Comparison of ENCODE assay signal across 16 cellular contexts in the genomic region with DNA sequence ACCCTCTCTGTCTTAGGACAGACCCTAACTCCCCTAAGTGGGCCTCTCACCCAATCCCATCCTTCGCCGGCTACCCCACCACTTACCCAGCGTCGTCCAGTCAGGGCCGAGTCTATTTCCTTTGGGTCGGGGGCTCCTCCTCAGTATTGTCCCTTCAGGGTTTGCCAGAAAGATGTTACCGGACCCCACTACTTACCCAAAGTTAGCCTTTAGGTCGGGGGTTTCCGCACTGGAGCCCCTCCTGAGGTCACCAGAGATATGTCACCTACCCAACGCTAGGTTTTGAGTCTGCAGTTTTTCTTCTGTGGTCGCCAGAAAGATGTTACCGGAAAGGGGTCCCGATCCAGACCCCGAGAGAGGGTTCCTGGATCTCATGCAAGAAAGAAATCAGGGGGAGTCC. TPM values are rescaled to one million over a fixed set of nuclear protein-coding genes. Genes with fewer than 3 reads are reported as not detected.
DNase-seq lines count a peak whose midpoint lies in the region; ATAC-seq and TF ChIP-seq lines count a peak whose summit lies in the region.
"Had no signal": no experiment of that assay in that cellular context is flagged by ENCODE, and none has a peak within 500 bp of the region (broad histone marks: within the 10 kb centered on the region; RNA-seq: fewer than 3 reads in every experiment).

No MANE protein-coding gene starts in this region.

- intact Hi-C loops in natural killer cell (cut with micrococcal nuclease), result loop anchor here (2.0 kb wide), 1 partner anchor 35 kb away; no protein-coding TSS in a partner anchor

- 0 out of 2 replicates have a peak, but pooled peaks cover 3% of the 10 kb centered on the region for H3K27me3 ChIP-seq in SJCRH30
- H3K27me3 ChIP-seq in thymus (ENCODE audit: control insufficient read depth, insufficient read depth), result no peaks in the 10 kb centered on the region
- H3K27me3 ChIP-seq in smooth muscle cell (ENCODE audit: low read depth), result no peaks in the 10 kb centered on the region

- no peak overlapping the region for H2AFZ ChIP-seq in smooth muscle cell (ENCODE audit: low read depth)

- H3K27ac Mint-ChIP-seq in activated CD8-positive, alpha-beta memory T cell treated with anti-CD3 and anti-CD28 coated beads, Interleukin-2, amount 10 ng/mL, durations not matched to agents 7 days and 5 days, result no peak overlapping the region
- H3K27ac Mint-ChIP-seq in natural killer cell, result peak overlapping the region; percentile 92 to 95

- no peaks in the 10 kb centered on the region for H3K79me2 ChIP-seq in smooth muscle cell (ENCODE audit: low read depth)

- H3K4me2 ChIP-seq in smooth muscle cell, result no peak overlapping the region

- no peak overlapping the region for H3K9ac ChIP-seq in smooth muscle cell (ENCODE audit: low read depth)

- H3K4me1 ChIP-seq in SJCRH30, result peaks cover 19% of the 10 kb centered on the region
- peaks cover 13% of the 10 kb centered on the region for H3K4me1 ChIP-seq in thymus (ENCODE audit: control insufficient read depth, insufficient read depth, low read length)
- H3K4me1 ChIP-seq in smooth muscle cell (ENCODE audit: low read depth), result peaks cover 31% of the 10 kb centered on the region

- TF ChIP-seq CTCF in natural killer cell (IDR thresholded peaks at IDR 0.05) (no peak), smooth muscle cell (IDR thresholded peaks at IDR 0.05; ENCODE audit: borderline replicate concordance, insufficient read depth, poor library complexity, severe bottlenecking) (no peak)

- H3K4me1 Mint-ChIP-seq in activated CD8-positive, alpha-beta memory T cell treated with anti-CD3 and anti-CD28 coated beads, Interleukin-2, amount 10 ng/mL, durations not matched to agents 7 days and 5 days, result peaks cover 32% of the 10 kb centered on the region
- H3K4me1 Mint-ChIP-seq in natural killer cell, result peaks cover 43 to 58% of the 10 kb centered on the region in 2 donors

- WGBS in thymus, result 98% methylated on average over 14 of the region's 14 CpGs
- 94% methylated on average over 14 of the region's 14 CpGs for WGBS in smooth muscle cell (ENCODE audit: low lambda C conversion rate)

- H3K9me3 ChIP-seq in SJCRH30 (replicated peaks) (no peaks in the 10 kb centered on the region), thymus (ENCODE audit: control insufficient read depth) (no peaks in the 10 kb centered on the region), smooth muscle cell (replicated peaks; ENCODE audit: low read depth) (no peaks in the 10 kb centered on the region)

- H4K20me1 ChIP-seq in smooth muscle cell (ENCODE audit: low read depth), result no peaks in the 10 kb centered on the region

- CTCF ChIA-PET in activated CD8-positive, alpha-beta memory T cell treated with anti-CD3 and anti-CD28 coated beads, Interleukin-2, amount 10 ng/mL, durations not matched to agents 7 days and 5 days (lab: Charles Lee), result no interaction called here

- H3K27ac ChIP-seq in SJCRH30, result no peak overlapping the region
- H3K27ac ChIP-seq in thymus (ENCODE audit: low read depth), result peak overlapping the region; percentile 33
- H3K27ac ChIP-seq in smooth muscle cell (ENCODE audit: low read depth), result no peak overlapping the region
- H3K27ac ChIP-seq: WERI-Rb-1 had no signal

- no peaks in the 10 kb centered on the region for H3K36me3 Mint-ChIP-seq in activated CD8-positive, alpha-beta memory T cell treated with anti-CD3 and anti-CD28 coated beads, Interleukin-2, amount 10 ng/mL, durations not matched to agents 7 days and 5 days
- H3K36me3 Mint-ChIP-seq in natural killer cell, result no peaks in the 10 kb centered on the region
- H3K36me3 Mint-ChIP-seq: activated naive CD8-positive, alpha-beta T cell had no signal

- H3K36me3 ChIP-seq in SJCRH30, result no peaks in the 10 kb centered on the region
- no peaks in the 10 kb centered on the region for H3K36me3 ChIP-seq in thymus (ENCODE audit: control insufficient read depth, insufficient read depth)
- H3K36me3 ChIP-seq in smooth muscle cell (ENCODE audit: low read depth), result no peaks in the 10 kb centered on the region
- H3K36me3 ChIP-seq: WERI-Rb-1 had no signal

- ATAC-seq in activated CD8-positive, alpha-beta memory T cell treated with anti-CD3 and anti-CD28 coated beads, Interleukin-2, amount 10 ng/mL, durations not matched to agents 7 days and 5 days, result no peak
- ATAC-seq in natural killer cell (no peak), GM19035 (IDR thresholded peaks at IDR 0.05; ENCODE audit: unreplicated experiment) (no peak)

- no peak overlapping the region for H3K4me3 Mint-ChIP-seq in activated CD8-positive, alpha-beta memory T cell treated with anti-CD3 and anti-CD28 coated beads, Interleukin-2, amount 10 ng/mL, durations not matched to agents 7 days and 5 days
- H3K4me3 Mint-ChIP-seq in natural killer cell, result peak overlapping the region; percentile 78
- H3K4me3 Mint-ChIP-seq: activated naive CD8-positive, alpha-beta T cell had no signal

- no peaks in the 10 kb centered on the region for H3K9me3 Mint-ChIP-seq in activated CD8-positive, alpha-beta memory T cell treated with anti-CD3 and anti-CD28 coated beads, Interleukin-2, amount 10 ng/mL, durations not matched to agents 7 days and 5 days (ENCODE audit: low read depth)
- H3K9me3 Mint-ChIP-seq in natural killer cell, result no peaks in the 10 kb centered on the region
- H3K9me3 Mint-ChIP-seq: stimulated activated naive CD8-positive, alpha-beta T cell treated with anti-CD3 and anti-CD28 coated beads, Interleukin-15, Interleukin-2, amounts not matched to agents 100 ng/mL and 50 ng/mL, for 24 hours had no signal

- DNase-seq in activated CD8-positive, alpha-beta memory T cell treated with anti-CD3 and anti-CD28 coated beads, Interleukin-2, amount 50 U/mL, for 48 hours, result peak; percentile 45
- DNase-seq in activated CD8-positive, alpha-beta memory T cell treated with anti-CD3 and anti-CD28 coated beads, Interleukin-2, amount 10 ng/mL, durations not matched to agents 7 days and 5 days, result no peak
- DNase-seq in SJCRH30 (no peak), natural killer cell (no peak), AML-193 (lab: John Stamatoyannopoulos, UW) (no peak), smooth muscle cell (lab: John Stamatoyannopoulos, UW; ENCODE audit: unreplicated experiment) (no peak)
- DNase-seq: CD4-positive, alpha-beta memory T cell; central memory CD4-positive, alpha-beta T cell; small intestine; SW 1271; WERI-Rb-1 had no signal

- peaks cover 22% of the 10 kb centered on the region for H3K27me3 Mint-ChIP-seq in activated CD8-positive, alpha-beta memory T cell treated with anti-CD3 and anti-CD28 coated beads, Interleukin-2, amount 10 ng/mL, durations not matched to agents 7 days and 5 days
- H3K27me3 Mint-ChIP-seq in natural killer cell (ENCODE audit: low read depth in 2 of 2), result no peaks in the 10 kb centered on the region
- H3K27me3 Mint-ChIP-seq: activated naive CD8-positive, alpha-beta T cell; CD4-positive, alpha-beta memory T cell; stimulated activated naive CD8-positive, alpha-beta T cell treated with anti-CD3 and anti-CD28 coated beads, Interleukin-15, Interleukin-2, amounts not matched to agents 100 ng/mL and 50 ng/mL, for 24 hours had no signal

- peaks cover 26% of the 10 kb centered on the region for H3F3A ChIP-seq in smooth muscle cell (ENCODE audit: low read depth)

- peak overlapping the region; percentile 17; the same call in 1 of the 2 replicates for H3K4me3 ChIP-seq in SJCRH30
- H3K4me3 ChIP-seq in thymus (ENCODE audit: low read length), result no peak overlapping the region
- no peak overlapping the region for H3K4me3 ChIP-seq in smooth muscle cell
- H3K4me3 ChIP-seq: lung had no signal

RNA-seq across cellular contexts. Expression of a gene that starts 17.9 kb away (rescaled TPM):
- under 1 TPM in 1 of 2 experiments, not detected in 1; 0.32 TPM for total RNA-seq in activated CD8-positive, alpha-beta memory T cell treated with anti-CD3 and anti-CD28 coated beads, Interleukin-2, amount 10 ng/mL, durations not matched to agents 7 days and 5 days
- total RNA-seq in SJCRH30 (2014; rRNA removed; shearing (Covaris generic)), result 0.08 TPM in 1 of 2 replicates, not detected in the other
- total RNA-seq in natural killer cell (1 to 10 TPM in 2 of 3 donors, under 1 TPM in 1; 0.66 to 1.5 (median 1.5) TPM), smooth muscle cell (21.9 and 48.8 TPM in 2 replicates)
- polyA plus RNA-seq in thymus (6.1 TPM), smooth muscle cell (44.9 and 45.8 TPM in 2 replicates)
- polyA plus RNA-seq: CD4-positive, alpha-beta memory T cell had no signal

RNA-seq across cellular contexts. Expression of a gene that starts 30.8 kb away (rescaled TPM):
- 100 to 1,000 TPM in 1 of 2 experiments, 10 to 100 TPM in 1; 53.7 to 166 TPM for total RNA-seq in activated CD8-positive, alpha-beta memory T cell treated with anti-CD3 and anti-CD28 coated beads, Interleukin-2, amount 10 ng/mL, durations not matched to agents 7 days and 5 days
- total RNA-seq in SJCRH30 (2014; rRNA removed; shearing (Covaris generic)), result 100 and 101 TPM in 2 replicates
- total RNA-seq in natural killer cell (100 to 1,000 TPM in 1 of 3 donors, 10 to 100 TPM in 2; 64.0 to 165 (median 93.6) TPM), smooth muscle cell (392 and 393 TPM in 2 replicates)
- polyA plus RNA-seq in thymus (636 TPM), smooth muscle cell (3,295 and 4,132 TPM in 2 replicates)

RNA-seq across cellular contexts. Expression of a gene that starts 37.6 kb away (rescaled TPM):
- 100 to 1,000 TPM; 459 to 909 TPM for total RNA-seq in activated CD8-positive, alpha-beta memory T cell treated with anti-CD3 and anti-CD28 coated beads, Interleukin-2, amount 10 ng/mL, durations not matched to agents 7 days and 5 days
- 4.9 and 7.4 TPM in 2 replicates for total RNA-seq in SJCRH30 (2014; rRNA removed; shearing (Covaris generic))
- total RNA-seq in natural killer cell (100 to 1,000 TPM; 540 to 809 (median 710) TPM), smooth muscle cell (355 TPM in 2 replicates)
- polyA plus RNA-seq in thymus (463 TPM), smooth muscle cell (599 and 726 TPM in 2 replicates)

RNA-seq across cellular contexts. Expression of a gene that starts 42.6 kb away (rescaled TPM):
- total RNA-seq in activated CD8-positive, alpha-beta memory T cell treated with anti-CD3 and anti-CD28 coated beads, Interleukin-2, amount 10 ng/mL, durations not matched to agents 7 days and 5 days, result under 1 TPM; 0.09 to 0.18 TPM
- total RNA-seq in SJCRH30 (2014; rRNA removed; shearing (Covaris generic)), result 0.18 TPM in 1 of 2 replicates, not detected in the other
- under 1 TPM in 2 of 3 donors, not detected in 1; 0.29 to 0.56 TPM for total RNA-seq in natural killer cell
- polyA plus RNA-seq in thymus, result 26.5 TPM
- 32.0 and 61.2 TPM in 2 replicates for total RNA-seq in smooth muscle cell
- 24.6 and 69.9 TPM in 2 replicates for polyA plus RNA-seq in smooth muscle cell
- total RNA-seq: CD4-positive, alpha-beta memory T cell had no signal

RNA-seq across cellular contexts. Expression of a gene that starts 43.8 kb away (rescaled TPM):
- total RNA-seq in activated CD8-positive, alpha-beta memory T cell treated with anti-CD3 and anti-CD28 coated beads, Interleukin-2, amount 10 ng/mL, durations not matched to agents 7 days and 5 days, result 1,000 to 10,000 TPM in 1 of 2 experiments, 100 to 1,000 TPM in 1; 646 to 1,401 TPM
- 38.4 and 40.0 TPM in 2 replicates for total RNA-seq in SJCRH30 (2014; rRNA removed; shearing (Covaris generic))
- 1,000 to 10,000 TPM; 1,080 to 1,421 (median 1,273) TPM for total RNA-seq in natural killer cell
- polyA plus RNA-seq in thymus, result 467 TPM
- 210 and 211 TPM in 2 replicates for total RNA-seq in smooth muscle cell
- polyA plus RNA-seq in smooth muscle cell, result 1,227 and 1,486 TPM in 2 replicates

Comparison
In these comparisons a context has a peak if more than half of its experiments do, and no peak if none do; other contexts are left out.
1. RNA of a gene that starts 37.6 kb away (total RNA-seq): 459 to 909 TPM in activated CD8-positive, alpha-beta memory T cell treated with anti-CD3 and anti-CD28 coated beads, Interleukin-2, amount 10 ng/mL, durations not matched to agents 7 days and 5 days, 540 to 809 TPM in natural killer cell and 355 TPM in smooth muscle cell; 4.9 to 7.4 TPM in SJCRH30; every median in the first group is over 10 times any median in the second.